Comparison of ENCODE assay signal across 28 cellular contexts in the genomic region with DNA sequence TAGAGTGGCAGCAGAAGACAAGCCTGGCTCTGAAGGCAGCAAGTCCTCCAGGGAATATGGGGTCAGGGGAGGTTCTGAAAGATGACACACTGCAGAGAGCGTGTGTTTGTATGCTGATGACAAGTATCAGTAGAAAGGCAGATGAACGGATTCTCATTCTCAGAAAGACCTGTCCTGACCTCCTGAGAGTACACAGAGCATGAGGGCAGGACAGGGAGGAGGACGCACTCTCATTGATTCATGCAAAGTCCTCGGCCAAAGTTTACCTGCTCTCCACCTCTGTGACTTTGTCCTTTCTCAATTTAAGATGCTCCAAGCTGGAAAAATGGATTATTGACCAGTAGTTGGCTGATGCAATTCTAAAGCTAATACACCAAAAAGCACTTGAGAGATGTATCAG.
DNase-seq lines count a peak whose midpoint lies in the region; ATAC-seq, FAIRE-seq and TF ChIP-seq lines count a peak whose summit lies in the region.
"Had no signal": no experiment of that assay in that cellular context is flagged by ENCODE, and none has a peak within 500 bp of the region (broad histone marks: within the 10 kb centered on the region; RNA-seq: fewer than 3 reads in every experiment).

No MANE protein-coding gene starts in this region.

- no peaks in the 10 kb centered on the region for H3K79me1 ChIP-seq in H9 (ENCODE audit: insufficient read depth, low read depth, low read length, poor library complexity, severe bottlenecking)

- peaks cover 16 to 22% of the 10 kb centered on the region in 2 experiments; a peak in 4 of 5 replicates for H3K9me3 Mint-ChIP-seq in H9

- no peak overlapping the region for H4K8ac ChIP-seq in H9 (replicated peaks; ENCODE audit: insufficient read length, low read depth, low read length)

- no peak overlapping the region for H3K27ac ChIP-seq in H9 (ENCODE audit: insufficient read length, low read depth, low read length)
- H3K27ac ChIP-seq in brain microvascular endothelial cell = no peak overlapping the region
- H3K27ac ChIP-seq in HepG2 (ENCODE audit: extremely low read length, insufficient read depth, low read length) = peak overlapping the region; percentile 48
- H3K27ac ChIP-seq: A549, C4-2B had no signal

- no TSS peak for BruUV-seq in HepG2 (replicated peaks; lab: Mats Ljungman, UMichigan)

- no CpG with 5 or more reads among the region's 4 CpGs for WGBS in H9 (ENCODE audit: extremely low coverage, insufficient read length, low lambda C conversion rate)
- WGBS in HepG2 (ENCODE audit: low lambda C conversion rate) = 1% methylated on average over 4 of the region's 4 CpGs

- H3K4me3 Mint-ChIP-seq in H9 = no peak overlapping the region
- H3K4me3 Mint-ChIP-seq: CD8-positive, alpha-beta memory T cell had no signal

- no peaks in the 10 kb centered on the region for H3K36me3 ChIP-seq in brain microvascular endothelial cell (replicated peaks)
- no peaks in the 10 kb centered on the region for H3K36me3 ChIP-seq in HepG2 (replicated peaks in 1 of 2; ENCODE audit: control insufficient read depth in 1 of 2, insufficient read depth in 2 of 2, low read length in 2 of 2)

- H3K56ac ChIP-seq in H9 (ENCODE audit: insufficient read length, low read depth, low read length) = no peak overlapping the region

- CTCF ChIA-PET in HepG2 (lab: Yijun Ruan, JAX; ENCODE audit: low intra/inter-chr PET ratio, low total read pairs) = no interaction called here

- peaks cover 10 to 15% (median 10%) of the 10 kb centered on the region in 3 experiments; a peak in 6 of 7 replicates for H3K36me3 Mint-ChIP-seq in H9 (ENCODE audit: insufficient read depth in 1 of 3, low read depth in 3 of 3)

- peaks cover 3 to 14% of the 10 kb centered on the region in 2 experiments; a peak in 3 of 4 replicates for H3K4me1 Mint-ChIP-seq in H9

- no peak overlapping the region for H2BK5ac ChIP-seq in H9 (ENCODE audit: insufficient read length, low read length)

- H3K4me1 ChIP-seq in H9 (ENCODE audit: insufficient read depth, low read length) = no peaks in the 10 kb centered on the region; the same call in 1 of the 2 replicates
- H3K4me1 ChIP-seq in HepG2 (ENCODE audit: insufficient read depth, low read length) = peaks cover 30% of the 10 kb centered on the region

- peak; percentile 69 for FAIRE-seq in HepG2 (lab: Jason Lieb, UNC)
- FAIRE-seq: A549, GM18507 had no signal

- H2BK20ac ChIP-seq in H9 (ENCODE audit: low read depth, low read length, poor library complexity, severe bottlenecking) = no peak overlapping the region

- no peak for TF ChIP-seq POLR2A in HepG2 (IDR thresholded peaks at IDR 0.05; ENCODE audit: insufficient read depth in 1 of 2, low read depth in 2 of 2, low read length in 2 of 2)

- POLR2A ChIA-PET in HepG2 (lab: Yijun Ruan, JAX) = no interaction called here

- H4K91ac ChIP-seq in H9 (ENCODE audit: insufficient read length, low read depth, low read length) = no peak overlapping the region

- in situ Hi-C loops in brain microvascular endothelial cell (cut with HindIII; ENCODE audit: low pct_ligation_motif_present, low sequenced_read_pairs) = no loop called here
- in situ Hi-C loops in HepG2 (cut with HindIII; ENCODE audit: extremely low pct_ligation_motif_present, low pct_unique_long_range_greater_than_20kb) = loop anchor here (25.0 kb wide), 1 partner anchor 155 kb away; a partner anchor contains a TSS

- peak; percentile 97 for ATAC-seq in HepG2
- no peak for ATAC-seq in GM18873 (IDR thresholded peaks at IDR 0.05; ENCODE audit: low FRiP score, unreplicated experiment)
- ATAC-seq in GM18520 (IDR thresholded peaks at IDR 0.05; ENCODE audit: unreplicated experiment) = no peak
- ATAC-seq: A549, HCT116, PC-3 had no signal

- peak overlapping the region; percentile 8 to 33 (median 19); a peak in 1 of 7 replicates for H3K27ac Mint-ChIP-seq in H9
- H3K27ac Mint-ChIP-seq: CD8-positive, alpha-beta memory T cell had no signal

- intact Hi-C loops in HepG2 (cut with micrococcal nuclease; ENCODE audit: unreplicated experiment) = no loop called here

- H2BK15ac ChIP-seq in H9 (ENCODE audit: low read depth, low read length) = no peak overlapping the region

- TF ChIP-seq RAD21 in HepG2 (CRISPR knock-in tag; IDR thresholded peaks at IDR 0.05) = no peak

- H3K27me3 ChIP-seq in H9 (ENCODE audit: insufficient read depth, low read length) (no peaks in the 10 kb centered on the region), brain microvascular endothelial cell (replicated peaks) (no peaks in the 10 kb centered on the region), HepG2 (ENCODE audit: control insufficient read depth in 1 of 2, insufficient read depth in 2 of 2, low read length in 2 of 2) (no peaks in the 10 kb centered on the region)

- H2BK120ac ChIP-seq in H9 (ENCODE audit: low read depth, low read length, poor library complexity, severe bottlenecking) = no peak overlapping the region

- no peak overlapping the region for H2AK5ac ChIP-seq in H9 (ENCODE audit: insufficient read length, low read length)

- no peak overlapping the region; the same call in 1 of the 2 replicates for H3K14ac ChIP-seq in H9 (ENCODE audit: insufficient read depth, low read length)

- H3K9me3 ChIP-seq in H9 (ENCODE audit: control insufficient read depth, low read depth, low read length) (no peaks in the 10 kb centered on the region), HepG2 (ENCODE audit: low read length) (no peaks in the 10 kb centered on the region)
- H3K9me3 ChIP-seq: SK-N-SH had no signal

- no peaks in the 10 kb centered on the region for H4K20me1 ChIP-seq in H9 (ENCODE audit: control insufficient read depth, insufficient read depth, insufficient read length)
- no peaks in the 10 kb centered on the region for H4K20me1 ChIP-seq in HepG2 (ENCODE audit: insufficient read depth, low read length)

- TF ChIP-seq CTCF in H9 (conservative IDR thresholded peaks at IDR 0.05) (no peak), brain microvascular endothelial cell (IDR thresholded peaks at IDR 0.05; ENCODE audit: low read depth, low read length, missing control alignments) (no peak), HepG2 (CRISPR knock-in tag; IDR thresholded peaks at IDR 0.05) (no peak)

- H3T11ph ChIP-seq in H9 (ENCODE audit: low read length) = no peak overlapping the region

- no peak overlapping the region for H2BK12ac ChIP-seq in H9 (ENCODE audit: insufficient read length, low read depth, low read length)

- no peak overlapping the region for H3K4ac ChIP-seq in H9 (ENCODE audit: low read depth, low read length)

- H3K23me2 ChIP-seq in H9 (ENCODE audit: insufficient read length, low read depth, low read length, poor library complexity, severe bottlenecking) = no peaks in the 10 kb centered on the region

- no peak overlapping the region for H3K23ac ChIP-seq in H9 (ENCODE audit: insufficient read length, low read depth, low read length)

- no peak for DNase-seq in H9
- peak; percentile 9 for DNase-seq in brain microvascular endothelial cell
- peak; percentile 21 for DNase-seq in HepG2 (ENCODE audit: low spot score)
- no peak for DNase-seq in GM03348 (ENCODE audit: low spot score)
- no peak for DNase-seq in nucleus accumbens (lab: John Stamatoyannopoulos, UW)
- DNase-seq: AML-193; Calu3; CD8-positive, alpha-beta memory T cell; DMS153; GOT3; KBM-7; MV-4-11; NCI-H1105 treated with DMSO at 0.1 percent for 48 hours; NCI-H146; NCI-H1930; NCI-H446 treated with DMSO at 0.1 percent for 48 hours; NCI-H526; NCI-H82; NK-92 treated with Interleukin-12 subunit alpha and Interleukin-12 subunit beta, amount 100 ng/mL, for 24 hours; PC-3; SK-N-SH; SW 1271 had no signal

- no peak overlapping the region for H3K18ac ChIP-seq in H9 (ENCODE audit: insufficient read length, low read depth, low read length)

- H3K4me3 ChIP-seq in brain microvascular endothelial cell (ENCODE audit: low read depth, low read length) (no peak overlapping the region), HepG2 (replicated peaks in 1 of 3; ENCODE audit: insufficient read depth in 1 of 3, low read depth in 2 of 3, low read length in 3 of 3) (no peak overlapping the region)
- H3K4me3 ChIP-seq: A549 had no signal

- TF ChIP-seq EP300 in HepG2 (IDR thresholded peaks at IDR 0.05; ENCODE audit: low read depth in 2 of 2, low read length in 2 of 2) (peak in 1 of 2 experiments; percentile 79; a peak in 1 of 4 replicates), HepG2 (CRISPR knock-in tag; IDR thresholded peaks at IDR 0.05; ENCODE audit: borderline replicate concordance) (no peak)

- H2AFZ ChIP-seq in H9 (ENCODE audit: low read length) (no peak overlapping the region), HepG2 (ENCODE audit: low read length) (no peak overlapping the region)

- H4K5ac ChIP-seq in H9 (ENCODE audit: insufficient read length, low read depth, low read length) = no peak overlapping the region

- H3K4me2 ChIP-seq in H9 (ENCODE audit: insufficient read depth, insufficient read length, low read length) (no peak overlapping the region), HepG2 (ENCODE audit: low read depth, low read length) (peak overlapping the region; percentile 21)
- H3K4me2 ChIP-seq: A549, SK-N-SH had no signal

- H3K27me3 Mint-ChIP-seq in H9 (ENCODE audit: low read depth) = no peaks in the 10 kb centered on the region
- H3K27me3 Mint-ChIP-seq: CD8-positive, alpha-beta memory T cell had no signal

- no peaks in the 10 kb centered on the region for H3K79me2 ChIP-seq in H9 (ENCODE audit: insufficient read depth, low read length)
- H3K79me2 ChIP-seq in HepG2 (ENCODE audit: insufficient read depth, low read length) = no peaks in the 10 kb centered on the region

- no peak overlapping the region for H3K9ac ChIP-seq in H9 (ENCODE audit: extremely low read depth, insufficient read length, low read length)
- H3K9ac ChIP-seq in HepG2 (ENCODE audit: insufficient read depth, low read depth, low read length) = no peak overlapping the region
- H3K9ac ChIP-seq: SK-N-SH had no signal

TF ChIP-seq in HepG2, 621 proteins besides CTCF, POLR2A, EP300 and RAD21 (continues in another document):
- TF ChIP-seq, protein P1, sequence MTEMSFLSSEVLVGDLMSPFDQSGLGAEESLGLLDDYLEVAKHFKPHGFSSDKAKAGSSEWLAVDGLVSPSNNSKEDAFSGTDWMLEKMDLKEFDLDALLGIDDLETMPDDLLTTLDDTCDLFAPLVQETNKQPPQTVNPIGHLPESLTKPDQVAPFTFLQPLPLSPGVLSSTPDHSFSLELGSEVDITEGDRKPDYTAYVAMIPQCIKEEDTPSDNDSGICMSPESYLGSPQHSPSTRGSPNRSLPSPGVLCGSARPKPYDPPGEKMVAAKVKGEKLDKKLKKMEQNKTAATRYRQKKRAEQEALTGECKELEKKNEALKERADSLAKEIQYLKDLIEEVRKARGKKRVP (CRISPR knock-in tag; IDR thresholded peaks at IDR 0.05) = peak; percentile 63 to 89; a peak in 3 of 4 replicates

Comparison
In these comparisons a context has a peak if more than half of its experiments do, and no peak if none do; other contexts are left out.
1. DNase-seq: peak in brain microvascular endothelial cell (single experiment) and HepG2 (single experiment); none in H9 (single experiment), GM03348 (single experiment) and nucleus accumbens (0 of 56).